ENCODE assay signal across 9 cellular contexts in genomic region chr12:2613674-2614073, GRCh38.
DNase-seq lines count a peak whose midpoint lies in the region; ATAC-seq and TF ChIP-seq lines count a peak whose summit lies in the region.
"Had no signal": no experiment of that assay in that cellular context is flagged by ENCODE, and none has a peak within 500 bp of the region (broad histone marks: within the 10 kb centered on the region; RNA-seq: fewer than 3 reads in every experiment).

No MANE protein-coding gene starts in this region.

- peaks cover 10% of the 10 kb centered on the region for H3K4me1 Mint-ChIP-seq in activated naive CD8-positive, alpha-beta T cell treated with anti-CD3 and anti-CD28 coated beads for 36 hours
- peaks cover 13% of the 10 kb centered on the region for H3K4me1 Mint-ChIP-seq in mesothelial cell of epicardium

- H3K27ac Mint-ChIP-seq in activated naive CD8-positive, alpha-beta T cell treated with anti-CD3 and anti-CD28 coated beads for 36 hours, result no peak overlapping the region
- H3K27ac Mint-ChIP-seq in mesothelial cell of epicardium, result no peak overlapping the region

- no peaks in the 10 kb centered on the region for H3K36me3 Mint-ChIP-seq in activated naive CD8-positive, alpha-beta T cell treated with anti-CD3 and anti-CD28 coated beads for 36 hours
- peaks cover 27% of the 10 kb centered on the region for H3K36me3 Mint-ChIP-seq in mesothelial cell of epicardium

- H3K27me3 Mint-ChIP-seq in activated naive CD8-positive, alpha-beta T cell treated with anti-CD3 and anti-CD28 coated beads for 36 hours, result peaks cover 36% of the 10 kb centered on the region
- H3K27me3 Mint-ChIP-seq in mesothelial cell of epicardium (ENCODE audit: low read depth), result no peaks in the 10 kb centered on the region

- H3K9me3 Mint-ChIP-seq in activated naive CD8-positive, alpha-beta T cell treated with anti-CD3 and anti-CD28 coated beads for 36 hours, result no peaks in the 10 kb centered on the region
- H3K9me3 Mint-ChIP-seq in mesothelial cell of epicardium, result no peaks in the 10 kb centered on the region

- H3K4me3 ChIP-seq in HFF-Myc (replicated peaks; ENCODE audit: low read depth, low read length), result no peak overlapping the region
- H3K4me3 ChIP-seq: skin epidermis had no signal

- H3K4me3 Mint-ChIP-seq in activated naive CD8-positive, alpha-beta T cell treated with anti-CD3 and anti-CD28 coated beads for 36 hours, result no peak overlapping the region
- no peak overlapping the region for H3K4me3 Mint-ChIP-seq in mesothelial cell of epicardium

- TF ChIP-seq CTCF in HFF-Myc (IDR thresholded peaks at IDR 0.05; ENCODE audit: low read depth, low read length, missing control alignments) (no peak), GM10248 (IDR thresholded peaks at IDR 0.05; ENCODE audit: control extremely low read depth, extremely low read depth, low read depth, missing control alignments) (no peak), mesothelial cell of epicardium (IDR thresholded peaks at IDR 0.05; ENCODE audit: unreplicated experiment) (no peak)

- peak; percentile 96 for DNase-seq in AG08395 (ENCODE audit: low spot score)
- peak; percentile 88 for DNase-seq in HFF-Myc (ENCODE audit: extremely low read depth, low read depth)
- DNase-seq in activated naive CD8-positive, alpha-beta T cell treated with anti-CD3 and anti-CD28 coated beads for 36 hours, result peak; percentile 21
- peak; percentile 93 for DNase-seq in myocyte (ENCODE audit: low read depth)
- no peak for DNase-seq in DMS53 (lab: John Stamatoyannopoulos, UW)
- no peak for DNase-seq in GM10248 (ENCODE audit: extremely low spot score)
- no peak for DNase-seq in mesothelial cell of epicardium (ENCODE audit: low spot score in 2 of 2, unreplicated experiment in 2 of 2)

- POLR2A ChIA-PET in GM10248 (lab: Yijun Ruan, JAX), result no interaction called here

- CTCF ChIA-PET in GM10248 (lab: Yijun Ruan, JAX), result no interaction called here

- no peak for ATAC-seq in GM21381 (IDR thresholded peaks at IDR 0.05; ENCODE audit: unreplicated experiment)

Comparison
In these comparisons a context has a peak if more than half of its experiments do, and no peak if none do; other contexts are left out.
1. DNase-seq: peak in AG08395 (single experiment), HFF-Myc (single experiment), activated naive CD8-positive, alpha-beta T cell treated with anti-CD3 and anti-CD28 coated beads for 36 hours (single experiment) and myocyte (single experiment); none in DMS53 (single experiment), GM10248 (single experiment) and mesothelial cell of epicardium (0 of 2).